9 cellular contexts compared by ENCODE assay signal in the genomic region with DNA sequence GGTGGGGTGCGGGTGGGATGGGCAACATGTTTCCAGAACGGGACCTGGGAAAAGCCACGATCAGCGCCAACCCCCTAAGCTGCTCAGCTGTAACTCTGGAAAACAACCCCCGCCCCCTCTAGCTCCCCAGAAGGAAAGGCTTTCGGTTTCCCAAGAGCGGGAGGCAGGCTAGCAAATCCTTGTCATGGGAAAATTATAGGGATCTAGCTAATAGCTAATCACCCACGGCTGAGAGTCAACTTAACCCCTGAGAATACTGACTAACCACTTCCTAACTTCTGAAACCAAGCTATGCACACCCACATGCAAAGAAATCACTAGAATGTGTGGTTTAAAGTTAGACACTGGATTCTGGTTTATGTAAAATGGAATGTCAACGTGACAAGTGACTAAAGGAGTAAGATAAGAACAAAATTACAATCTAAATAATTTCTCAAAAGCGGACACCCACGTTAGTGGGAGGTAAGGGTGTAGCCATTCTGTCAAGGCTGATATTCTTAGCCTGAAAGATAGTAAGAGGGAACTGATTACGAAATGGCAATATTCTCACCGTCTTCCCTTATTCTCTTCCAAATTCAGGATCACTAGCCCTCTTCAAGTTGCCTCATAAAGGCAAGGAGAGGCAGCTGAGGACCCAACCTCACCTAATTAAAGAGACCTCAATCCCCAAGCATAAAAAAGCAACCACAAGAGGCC.
DNase-seq lines count a peak whose midpoint lies in the region; ATAC-seq and TF ChIP-seq lines count a peak whose summit lies in the region.
"Had no signal": no experiment of that assay in that cellular context is flagged by ENCODE, and none has a peak within 500 bp of the region (broad histone marks: within the 10 kb centered on the region; RNA-seq: fewer than 3 reads in every experiment).

No MANE protein-coding gene starts in this region.

- peaks cover 72% of the 10 kb centered on the region for H3K27me3 Mint-ChIP-seq in stimulated activated naive CD8-positive, alpha-beta T cell treated with anti-CD3 and anti-CD28 coated beads, Interleukin-15, amount 100 ng/mL, for 72 hours

- H3K4me3 ChIP-seq in fibroblast of pulmonary artery (replicated peaks; ENCODE audit: low read depth, low read length) (no peak overlapping the region), rectal smooth muscle tissue (ENCODE audit: low read length) (peak overlapping the region; percentile 14)

- no peak for TF ChIP-seq CTCF in fibroblast of pulmonary artery (IDR thresholded peaks at IDR 0.05; ENCODE audit: low read length, missing control alignments)

- H3K27ac Mint-ChIP-seq in stimulated activated naive CD8-positive, alpha-beta T cell treated with anti-CD3 and anti-CD28 coated beads, Interleukin-15, amount 100 ng/mL, for 72 hours = no peak overlapping the region
- no peak overlapping the region for H3K27ac Mint-ChIP-seq in stimulated activated effector memory CD8-positive, alpha-beta T cell treated with anti-CD3 and anti-CD28 coated beads, Interleukin-12 subunit alpha, Interleukin-12 subunit beta, amount 100 ng/mL, for 72 hours
- H3K27ac Mint-ChIP-seq: activated CD4-positive, alpha-beta memory T cell treated with anti-CD3 and anti-CD28 coated beads, Interleukin-2, amount 10 ng/mL, durations not matched to agents 7 days and 5 days had no signal

- H3K36me3 Mint-ChIP-seq in stimulated activated effector memory CD8-positive, alpha-beta T cell treated with anti-CD3 and anti-CD28 coated beads, Interleukin-12 subunit alpha, Interleukin-12 subunit beta, amount 100 ng/mL, for 72 hours = no peaks in the 10 kb centered on the region

- no peak for ATAC-seq in stimulated activated naive CD8-positive, alpha-beta T cell treated with anti-CD3 and anti-CD28 coated beads, Interleukin-15, amount 100 ng/mL, for 72 hours
- ATAC-seq in HG03342 (IDR thresholded peaks at IDR 0.05; ENCODE audit: unreplicated experiment) = no peak
- no peak for ATAC-seq in stimulated activated effector memory CD8-positive, alpha-beta T cell treated with anti-CD3 and anti-CD28 coated beads, Interleukin-12 subunit alpha, Interleukin-12 subunit beta, amount 100 ng/mL, for 72 hours

- H3K4me1 ChIP-seq in rectal smooth muscle tissue (ENCODE audit: control insufficient read depth, insufficient read depth, low read length) = peaks cover 52% of the 10 kb centered on the region

- H3K9ac ChIP-seq in rectal smooth muscle tissue (ENCODE audit: low read length) = no peak overlapping the region

- no peak overlapping the region for H3K4me3 Mint-ChIP-seq in stimulated activated naive CD8-positive, alpha-beta T cell treated with anti-CD3 and anti-CD28 coated beads, Interleukin-15, amount 100 ng/mL, for 72 hours
- no peak overlapping the region for H3K4me3 Mint-ChIP-seq in stimulated activated effector memory CD8-positive, alpha-beta T cell treated with anti-CD3 and anti-CD28 coated beads, Interleukin-12 subunit alpha, Interleukin-12 subunit beta, amount 100 ng/mL, for 72 hours
- H3K4me3 Mint-ChIP-seq: activated CD4-positive, alpha-beta memory T cell treated with anti-CD3 and anti-CD28 coated beads, Interleukin-2, amount 10 ng/mL, durations not matched to agents 7 days and 5 days had no signal

- DNase-seq in DMS79 (lab: John Stamatoyannopoulos, UW) (peak; percentile 61), NCI-H2227 (lab: John Stamatoyannopoulos, UW; ENCODE audit: unreplicated experiment) (peak; percentile 63), fibroblast of pulmonary artery (ENCODE audit: low read depth) (peak; percentile 83)
- no peak for DNase-seq in stimulated activated naive CD8-positive, alpha-beta T cell treated with anti-CD3 and anti-CD28 coated beads, Interleukin-15, amount 100 ng/mL, for 72 hours
- DNase-seq in activated CD4-positive, CD25-positive, alpha-beta regulatory T cell (lab: John Stamatoyannopoulos, UW) = no peak
- DNase-seq in stimulated activated effector memory CD8-positive, alpha-beta T cell treated with anti-CD3 and anti-CD28 coated beads, Interleukin-12 subunit alpha, Interleukin-12 subunit beta, amount 100 ng/mL, for 72 hours (ENCODE audit: low spot score in 2 of 2) = no peak
- DNase-seq: activated CD4-positive, alpha-beta memory T cell treated with anti-CD3 and anti-CD28 coated beads, Interleukin-2, amount 10 ng/mL, durations not matched to agents 7 days and 5 days had no signal

- H3K9me3 Mint-ChIP-seq in stimulated activated naive CD8-positive, alpha-beta T cell treated with anti-CD3 and anti-CD28 coated beads, Interleukin-15, amount 100 ng/mL, for 72 hours = no peaks in the 10 kb centered on the region
- no peaks in the 10 kb centered on the region for H3K9me3 Mint-ChIP-seq in stimulated activated effector memory CD8-positive, alpha-beta T cell treated with anti-CD3 and anti-CD28 coated beads, Interleukin-12 subunit alpha, Interleukin-12 subunit beta, amount 100 ng/mL, for 72 hours
- H3K9me3 Mint-ChIP-seq: activated CD4-positive, alpha-beta memory T cell treated with anti-CD3 and anti-CD28 coated beads, Interleukin-2, amount 10 ng/mL, durations not matched to agents 7 days and 5 days had no signal

- H3K36me3 ChIP-seq in rectal smooth muscle tissue (ENCODE audit: control insufficient read depth, insufficient read depth, low read length) = peaks cover 39% of the 10 kb centered on the region

- no peaks in the 10 kb centered on the region for H3K4me1 Mint-ChIP-seq in stimulated activated naive CD8-positive, alpha-beta T cell treated with anti-CD3 and anti-CD28 coated beads, Interleukin-15, amount 100 ng/mL, for 72 hours
- H3K4me1 Mint-ChIP-seq in stimulated activated effector memory CD8-positive, alpha-beta T cell treated with anti-CD3 and anti-CD28 coated beads, Interleukin-12 subunit alpha, Interleukin-12 subunit beta, amount 100 ng/mL, for 72 hours = no peaks in the 10 kb centered on the region

- H3K27me3 ChIP-seq in rectal smooth muscle tissue (ENCODE audit: control insufficient read depth, insufficient read depth, low read length) = no peaks in the 10 kb centered on the region

- H3K27ac ChIP-seq in rectal smooth muscle tissue (ENCODE audit: low read depth, low read length) = peak overlapping the region; percentile 78

Comparison
In these comparisons a context has a peak if more than half of its experiments do, and no peak if none do; other contexts are left out.
1. DNase-seq: peak in DMS79 (single experiment), NCI-H2227 (single experiment) and fibroblast of pulmonary artery (single experiment); none in stimulated activated naive CD8-positive, alpha-beta T cell treated with anti-CD3 and anti-CD28 coated beads, Interleukin-15, amount 100 ng/mL, for 72 hours (0 of 2), activated CD4-positive, CD25-positive, alpha-beta regulatory T cell (0 of 4) and stimulated activated effector memory CD8-positive, alpha-beta T cell treated with anti-CD3 and anti-CD28 coated beads, Interleukin-12 subunit alpha, Interleukin-12 subunit beta, amount 100 ng/mL, for 72 hours (0 of 2).